ENCODE assay signal across 12 cellular contexts in the genomic region with DNA sequence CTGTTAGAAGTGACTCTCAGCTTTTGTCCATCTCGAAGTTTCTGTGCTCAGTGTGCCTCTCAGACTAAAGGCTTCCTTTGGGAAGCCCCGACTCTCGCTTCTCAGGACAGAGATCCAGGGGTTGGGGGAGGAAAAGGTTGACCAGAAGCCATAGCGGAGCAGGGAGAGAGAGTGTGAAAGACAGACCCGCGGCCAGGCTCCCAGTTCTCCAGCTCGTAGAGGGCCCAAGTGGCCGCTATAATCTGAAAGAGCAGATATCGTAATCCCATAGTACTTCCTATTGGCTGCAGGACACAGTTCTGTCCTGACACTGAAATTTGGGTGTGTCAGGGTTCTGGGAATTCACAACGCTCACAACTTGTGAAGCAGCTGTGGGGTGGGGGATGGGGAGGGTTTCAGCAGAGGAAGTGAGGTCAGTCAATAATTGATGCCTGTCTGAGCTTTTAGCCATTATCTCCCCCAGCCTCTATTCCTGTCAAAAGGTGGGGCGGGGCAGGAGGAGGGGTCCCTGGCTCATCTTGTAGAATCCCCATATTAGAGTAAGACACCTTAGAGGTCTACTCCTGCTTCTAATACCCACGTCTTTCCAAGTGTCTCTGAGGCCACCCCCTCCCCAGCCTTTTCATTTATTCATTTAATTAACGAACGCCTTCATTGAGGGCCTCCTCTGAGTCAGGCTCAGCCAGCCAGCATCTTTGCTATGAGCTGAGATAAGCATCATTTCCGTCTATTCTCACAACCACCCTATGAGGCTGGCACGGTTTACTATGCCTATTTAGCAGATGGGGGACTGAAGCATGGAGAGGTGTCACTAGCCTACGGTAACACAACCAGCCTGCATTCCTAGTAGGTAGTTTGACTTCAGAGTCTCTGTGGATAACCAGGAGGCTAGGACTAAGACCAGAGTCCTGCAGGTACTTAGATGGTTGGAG. TPM values are rescaled to one million over a fixed set of nuclear protein-coding genes. Genes with fewer than 3 reads are reported as not detected.
A peak's percentile ranks its signal among the peaks of the same experiment; 100 is the strongest.
DNase-seq lines count a peak whose midpoint lies in the region; ATAC-seq and TF ChIP-seq lines count a peak whose summit lies in the region.
"Had no signal": no experiment of that assay in that cellular context is flagged by ENCODE, and none has a peak within 500 bp of the region (broad histone marks: within the 10 kb centered on the region; RNA-seq: fewer than 3 reads in every experiment).

No MANE protein-coding gene starts in this region.

- peaks cover 25% of the 10 kb centered on the region for H3K4me1 ChIP-seq in A673 (ENCODE audit: insufficient read depth, low read length, poor library complexity, severe bottlenecking)

- CTCF ChIA-PET in A673 (lab: Charles Lee): no interaction called here

- H3K36me3 Mint-ChIP-seq in nephron (ENCODE audit: low read depth) (no peaks in the 10 kb centered on the region), osteocyte (ENCODE audit: unreplicated experiment) (no peaks in the 10 kb centered on the region)

- H3K4me1 Mint-ChIP-seq in nephron: peaks cover 48% of the 10 kb centered on the region
- H3K4me1 Mint-ChIP-seq in osteocyte (ENCODE audit: unreplicated experiment): peaks cover 6% of the 10 kb centered on the region

- H3K36me3 ChIP-seq in A673 (ENCODE audit: insufficient read depth, low read length, poor library complexity, severe bottlenecking): no peaks in the 10 kb centered on the region
- H3K36me3 ChIP-seq: BLaER1 had no signal

- H3K4me3 Mint-ChIP-seq in nephron: peak overlapping the region in 2 of 3 experiments; percentile 17 to 35
- H3K4me3 Mint-ChIP-seq in osteocyte (ENCODE audit: unreplicated experiment): no peak overlapping the region

- H3K27me3 ChIP-seq in A673 (replicated peaks; ENCODE audit: insufficient read depth, low read depth, low read length, poor library complexity): no peaks in the 10 kb centered on the region

- H3K27ac Mint-ChIP-seq in nephron (peak overlapping the region; percentile 81 to 87 (median 84)), osteocyte (ENCODE audit: unreplicated experiment) (no peak overlapping the region)

- no peak overlapping the region for H3K4me3 ChIP-seq in A673 (ENCODE audit: low read depth, low read length, poor library complexity, severe bottlenecking)
- H3K4me3 ChIP-seq: BLaER1 had no signal

- H3K9me3 Mint-ChIP-seq in nephron (no peaks in the 10 kb centered on the region), osteocyte (ENCODE audit: unreplicated experiment) (no peaks in the 10 kb centered on the region)

- ATAC-seq in GM18519 (IDR thresholded peaks at IDR 0.05; ENCODE audit: low FRiP score, unreplicated experiment): no peak

- DNase-seq in A673 (ENCODE audit: low spot score): peak; percentile 50
- peak; percentile 58 for DNase-seq in fibroblast of gingiva (ENCODE audit: low read depth)
- DNase-seq in cerebellar cortex (ENCODE audit: low spot score): no peak
- no peak for DNase-seq in stimulated activated CD4-positive, alpha-beta T cell treated with anti-CD3 and anti-CD28 coated beads, Interleukin-15, amount 100 ng/mL, for 24 hours
- DNase-seq in osteocyte (ENCODE audit: extremely low spot score, unreplicated experiment): no peak
- DNase-seq: activated T-cell treated with anti-CD3 and anti-CD28 coated beads, Interleukin-2, amount 50 U/mL, for 1 hour; NCI-H1092 had no signal

- no TSS peak for BruUV-seq in A673 (replicated peaks; lab: Mats Ljungman, UMichigan)

- H3K27me3 Mint-ChIP-seq in nephron (ENCODE audit: low read depth): peaks cover 8% of the 10 kb centered on the region
- no peaks in the 10 kb centered on the region for H3K27me3 Mint-ChIP-seq in osteocyte (ENCODE audit: unreplicated experiment)

- H3K9me3 ChIP-seq in A673 (ENCODE audit: low read depth, low read length, poor library complexity, severe bottlenecking): no peaks in the 10 kb centered on the region

- H3K27ac ChIP-seq in A673 (ENCODE audit: low read depth, low read length, poor library complexity, severe bottlenecking): no peak overlapping the region
- H3K27ac ChIP-seq: BLaER1 had no signal

- POLR2A ChIA-PET in A673 (lab: Charles Lee; ENCODE audit: low non-redundant PET): no interaction called here

- intact Hi-C loops in A673 (cut with micrococcal nuclease; ENCODE audit: unreplicated experiment): no loop called here

- no peak for TF ChIP-seq CTCF in A673 (conservative IDR thresholded peaks at IDR 0.05; ENCODE audit: low read depth, low read length)
- no peak for TF ChIP-seq CTCF in nephron (IDR thresholded peaks at IDR 0.05; ENCODE audit: unreplicated experiment in 3 of 3)
- no peak for TF ChIP-seq CTCF in osteocyte (IDR thresholded peaks at IDR 0.05)

TF ChIP-seq in PFSK-1, 5 proteins besides CTCF, POLR2A, EP300 and RAD21:
- TF ChIP-seq SIN3A (IDR thresholded peaks at IDR 0.05; ENCODE audit: borderline replicate concordance, insufficient read depth, low read length) (peak; percentile 85; the same call in 1 of the 2 replicates), TAF1 (IDR thresholded peaks at IDR 0.05; ENCODE audit: borderline replicate concordance, insufficient read depth, low read length) (peak; percentile 59; the same call in 1 of the 2 replicates), POLR2AphosphoS5 (IDR thresholded peaks at IDR 0.05; ENCODE audit: low read depth, low read length) (peak; percentile 51), FOXP2 (optimal IDR thresholded peaks at IDR 0.05; ENCODE audit: borderline replicate concordance, extremely low read depth, extremely low read length, insufficient read depth) (no peak)
- TF ChIP-seq, protein P1, sequence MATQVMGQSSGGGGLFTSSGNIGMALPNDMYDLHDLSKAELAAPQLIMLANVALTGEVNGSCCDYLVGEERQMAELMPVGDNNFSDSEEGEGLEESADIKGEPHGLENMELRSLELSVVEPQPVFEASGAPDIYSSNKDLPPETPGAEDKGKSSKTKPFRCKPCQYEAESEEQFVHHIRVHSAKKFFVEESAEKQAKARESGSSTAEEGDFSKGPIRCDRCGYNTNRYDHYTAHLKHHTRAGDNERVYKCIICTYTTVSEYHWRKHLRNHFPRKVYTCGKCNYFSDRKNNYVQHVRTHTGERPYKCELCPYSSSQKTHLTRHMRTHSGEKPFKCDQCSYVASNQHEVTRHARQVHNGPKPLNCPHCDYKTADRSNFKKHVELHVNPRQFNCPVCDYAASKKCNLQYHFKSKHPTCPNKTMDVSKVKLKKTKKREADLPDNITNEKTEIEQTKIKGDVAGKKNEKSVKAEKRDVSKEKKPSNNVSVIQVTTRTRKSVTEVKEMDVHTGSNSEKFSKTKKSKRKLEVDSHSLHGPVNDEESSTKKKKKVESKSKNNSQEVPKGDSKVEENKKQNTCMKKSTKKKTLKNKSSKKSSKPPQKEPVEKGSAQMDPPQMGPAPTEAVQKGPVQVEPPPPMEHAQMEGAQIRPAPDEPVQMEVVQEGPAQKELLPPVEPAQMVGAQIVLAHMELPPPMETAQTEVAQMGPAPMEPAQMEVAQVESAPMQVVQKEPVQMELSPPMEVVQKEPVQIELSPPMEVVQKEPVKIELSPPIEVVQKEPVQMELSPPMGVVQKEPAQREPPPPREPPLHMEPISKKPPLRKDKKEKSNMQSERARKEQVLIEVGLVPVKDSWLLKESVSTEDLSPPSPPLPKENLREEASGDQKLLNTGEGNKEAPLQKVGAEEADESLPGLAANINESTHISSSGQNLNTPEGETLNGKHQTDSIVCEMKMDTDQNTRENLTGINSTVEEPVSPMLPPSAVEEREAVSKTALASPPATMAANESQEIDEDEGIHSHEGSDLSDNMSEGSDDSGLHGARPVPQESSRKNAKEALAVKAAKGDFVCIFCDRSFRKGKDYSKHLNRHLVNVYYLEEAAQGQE (IDR thresholded peaks at IDR 0.05; ENCODE audit: insufficient read depth in 1 of 2, low read depth in 2 of 2, low read length in 2 of 2): peak in 1 of 2 experiments; percentile 64; a peak in 1 of 4 replicates

RNA-seq across cellular contexts. Expression of a gene that starts 1.5 kb away (rescaled TPM):
- total RNA-seq in A673 (2021) (0.17 and 0.28 TPM in 2 replicates), osteocyte (not detected in 2 replicates)
- polyA plus RNA-seq in PFSK-1 (2012; ENCODE audit: insufficient read length, low read depth): 101 TPM
- total RNA-seq: SK-MEL-5 had no signal

RNA-seq across cellular contexts. Expression of a gene that starts 17.9 kb away (rescaled TPM):
- total RNA-seq in A673 (2021) (not detected in 2 replicates), osteocyte (not detected in 2 replicates)
- 0.21 TPM for polyA plus RNA-seq in PFSK-1 (2012; ENCODE audit: insufficient read length, low read depth)
- total RNA-seq: SK-MEL-5 had no signal

RNA-seq across cellular contexts. Expression of a gene that starts 45.7 kb away (rescaled TPM):
- 25.5 and 27.4 TPM in 2 replicates for total RNA-seq in A673 (2021)
- polyA plus RNA-seq in PFSK-1 (2012; ENCODE audit: insufficient read length, low read depth): 13.6 TPM
- 15.2 and 15.8 TPM in 2 replicates for total RNA-seq in osteocyte

RNA-seq across cellular contexts. Expression of a gene that starts 57.3 kb away (rescaled TPM):
- 0.21 and 0.33 TPM in 2 replicates for total RNA-seq in A673 (2021)
- 3.3 TPM for polyA plus RNA-seq in PFSK-1 (2012; ENCODE audit: insufficient read length, low read depth)
- 0.08 TPM in 2 replicates for total RNA-seq in osteocyte

Comparison
In these comparisons a context has a peak if more than half of its experiments do, and no peak if none do; other contexts are left out.
1. DNase-seq: peak in A673 (single experiment) and fibroblast of gingiva (single experiment); none in cerebellar cortex (single experiment), stimulated activated CD4-positive, alpha-beta T cell treated with anti-CD3 and anti-CD28 coated beads, Interleukin-15, amount 100 ng/mL, for 24 hours (single experiment) and osteocyte (single experiment).